In genomic region chr17:17934214-17934613, GRCh38 we compare ENCODE assay signal across 14 cellular contexts.
"Had no signal": no experiment of that assay in that cellular context is flagged by ENCODE, and none has a peak within 500 bp of the region (broad histone marks: within the 10 kb centered on the region; RNA-seq: fewer than 3 reads in every experiment).

No MANE protein-coding gene starts in this region.

- H3K9me3 Mint-ChIP-seq: memory B cell; neural progenitor cell; stimulated activated effector memory CD8-positive, alpha-beta T cell treated with anti-CD3 and anti-CD28 coated beads, Interleukin-12 subunit alpha, Interleukin-12 subunit beta, amount 100 ng/mL, for 72 hours had no signal

- H3K27ac ChIP-seq: esophagus muscularis mucosa, neural progenitor cell, pancreas, transverse colon had no signal

- H3K9me3 ChIP-seq: esophagus muscularis mucosa, pancreas, transverse colon had no signal

- DNase-seq: activated CD4-positive, alpha-beta T cell treated with anti-CD3 and anti-CD28 coated beads, Interleukin-2, amount 50 U/mL, for 48 hours; activated naive CD4-positive, alpha-beta T cell treated with Interleukin-2 at 50 U/mL for 16 hours; cerebellar nuclear complex; pancreas; retina; SHP77; small intestine; T-helper 2 cell; transverse colon had no signal

- H3K27me3 Mint-ChIP-seq: memory B cell had no signal

- H3K27ac Mint-ChIP-seq: memory B cell; neural progenitor cell; stimulated activated effector memory CD8-positive, alpha-beta T cell treated with anti-CD3 and anti-CD28 coated beads, Interleukin-12 subunit alpha, Interleukin-12 subunit beta, amount 100 ng/mL, for 72 hours had no signal

- H3K36me3 Mint-ChIP-seq: memory B cell; neural progenitor cell; stimulated activated effector memory CD8-positive, alpha-beta T cell treated with anti-CD3 and anti-CD28 coated beads, Interleukin-12 subunit alpha, Interleukin-12 subunit beta, amount 100 ng/mL, for 72 hours had no signal

- H3K36me3 ChIP-seq: esophagus muscularis mucosa, neural progenitor cell, pancreas, transverse colon had no signal

- H3K4me2 ChIP-seq: neural progenitor cell had no signal

- H2AFZ ChIP-seq: neural progenitor cell had no signal

- ATAC-seq: activated CD4-positive, CD25-positive, alpha-beta regulatory T cell treated with anti-CD3 and anti-CD28 coated beads, Interleukin-2, amount 50 U/mL, for 24 hours; stimulated activated effector memory CD8-positive, alpha-beta T cell treated with anti-CD3 and anti-CD28 coated beads, Interleukin-12 subunit alpha, Interleukin-12 subunit beta, amount 100 ng/mL, for 72 hours had no signal

- H3K4me3 ChIP-seq: esophagus muscularis mucosa, neural progenitor cell, pancreas, transverse colon had no signal

- H3K4me3 Mint-ChIP-seq: memory B cell; neural progenitor cell; stimulated activated effector memory CD8-positive, alpha-beta T cell treated with anti-CD3 and anti-CD28 coated beads, Interleukin-12 subunit alpha, Interleukin-12 subunit beta, amount 100 ng/mL, for 72 hours had no signal

- H3K27me3 ChIP-seq: esophagus muscularis mucosa, neural progenitor cell, pancreas, transverse colon had no signal
